In the genomic region with DNA sequence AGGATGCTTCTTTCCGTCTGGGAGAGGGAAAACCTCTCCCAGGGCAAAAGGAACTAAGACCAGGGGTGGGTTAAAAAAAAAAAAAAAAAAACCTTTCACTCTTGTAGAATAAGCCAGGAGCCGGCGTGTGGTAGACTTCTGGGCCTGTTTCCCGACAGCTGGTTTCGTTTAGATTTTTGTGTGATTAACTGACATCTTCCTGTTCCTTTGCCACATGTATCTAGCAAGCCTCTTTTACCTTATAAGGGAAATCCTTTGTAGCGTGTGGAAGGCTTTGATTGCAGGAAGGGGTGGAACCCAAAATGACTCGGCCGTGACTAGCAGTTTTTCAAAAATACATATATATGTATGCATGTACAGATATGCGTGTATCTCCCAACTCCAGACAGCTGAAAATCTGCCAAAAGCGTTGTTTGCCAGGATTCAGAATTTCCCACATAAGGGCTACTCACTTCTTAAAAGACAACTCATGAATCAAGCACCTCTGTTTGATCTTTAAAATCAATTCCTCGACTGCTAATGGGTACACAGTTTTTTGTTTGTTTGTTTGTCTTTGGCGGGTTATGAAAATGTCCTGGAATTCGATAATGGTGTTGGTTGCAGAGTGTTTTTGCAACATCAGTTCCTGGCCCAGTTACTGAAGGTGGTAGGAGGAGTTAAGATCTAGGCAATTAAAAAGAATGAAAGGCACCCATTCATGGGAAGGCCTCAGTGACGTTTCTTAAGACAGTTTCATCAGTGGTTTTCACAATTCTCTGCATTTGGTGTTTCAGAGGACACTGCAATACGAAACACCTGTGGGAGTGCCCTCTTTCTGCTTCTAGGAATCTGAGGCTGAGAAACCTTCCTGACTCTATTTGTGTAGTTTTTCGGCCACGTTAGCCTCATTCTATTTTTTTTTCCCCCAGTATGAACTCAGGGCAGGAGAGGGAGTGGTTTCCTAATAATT, we compare ENCODE assay signal across 1 cellular context.
A peak's percentile ranks its signal among the peaks of the same experiment; 100 is the strongest.
TF ChIP-seq lines count a peak whose summit lies in the region.

No MANE protein-coding gene starts in this region.

TF ChIP-seq in GM12878, 131 proteins besides CTCF, POLR2A, EP300 and RAD21 (continued from another document):
- TF ChIP-seq PKNOX1 (IDR thresholded peaks at IDR 0.05) (peak; percentile 80), YY1 (IDR thresholded peaks at IDR 0.05; ENCODE audit: low read depth, low read length) (no peak), NBN (IDR thresholded peaks at IDR 0.05) (peak; percentile 49), RELA (IDR thresholded peaks at IDR 0.05; ENCODE audit: borderline replicate concordance, partially characterized antibody) (peak; percentile 13), HDGF (IDR thresholded peaks at IDR 0.05) (no peak), ZBTB40 (IDR thresholded peaks at IDR 0.05; ENCODE audit: borderline replicate concordance) (no peak), EED (IDR thresholded peaks at IDR 0.05; ENCODE audit: low read depth) (0 out of 2 replicates have a peak, but pooled peaks have one; percentile 13), ESRRA (IDR thresholded peaks at IDR 0.05; ENCODE audit: low read length) (no peak), ATF3 (IDR thresholded peaks at IDR 0.05; ENCODE audit: borderline replicate concordance, extremely low read depth, low read depth, low read length) (no peak), FOXK2 (IDR thresholded peaks at IDR 0.05) (no peak), ATF7 (IDR thresholded peaks at IDR 0.05; ENCODE audit: low read depth) (peak; percentile 55), ZSCAN29 (IDR thresholded peaks at IDR 0.05) (peak; percentile 38; the same call in 1 of the 2 replicates), WRNIP1 (IDR thresholded peaks at IDR 0.05; ENCODE audit: borderline replicate concordance, low read depth, low read length) (no peak), PML (IDR thresholded peaks at IDR 0.05; ENCODE audit: low read length) (peak; percentile 96), STAT3 (IDR thresholded peaks at IDR 0.05; ENCODE audit: low read depth, low read length) (no peak), REST (IDR thresholded peaks at IDR 0.05; ENCODE audit: low read depth, low read length) (no peak), NR2C2 (IDR thresholded peaks at IDR 0.05; ENCODE audit: borderline replicate concordance, control insufficient read depth, insufficient read length, low read depth) (no peak), CHD1 (IDR thresholded peaks at IDR 0.05; ENCODE audit: low read depth, low read length) (peak; percentile 55; the same call in 1 of the 2 replicates), SP1 (IDR thresholded peaks at IDR 0.05; ENCODE audit: low read depth, low read length) (peak; percentile 6), POU2F2 (IDR thresholded peaks at IDR 0.05; ENCODE audit: borderline replicate concordance, low read depth, low read length) (peak; percentile 70), CBX5 (IDR thresholded peaks at IDR 0.05; ENCODE audit: low read depth) (peak; percentile 49)
- TF ChIP-seq, protein P1, sequence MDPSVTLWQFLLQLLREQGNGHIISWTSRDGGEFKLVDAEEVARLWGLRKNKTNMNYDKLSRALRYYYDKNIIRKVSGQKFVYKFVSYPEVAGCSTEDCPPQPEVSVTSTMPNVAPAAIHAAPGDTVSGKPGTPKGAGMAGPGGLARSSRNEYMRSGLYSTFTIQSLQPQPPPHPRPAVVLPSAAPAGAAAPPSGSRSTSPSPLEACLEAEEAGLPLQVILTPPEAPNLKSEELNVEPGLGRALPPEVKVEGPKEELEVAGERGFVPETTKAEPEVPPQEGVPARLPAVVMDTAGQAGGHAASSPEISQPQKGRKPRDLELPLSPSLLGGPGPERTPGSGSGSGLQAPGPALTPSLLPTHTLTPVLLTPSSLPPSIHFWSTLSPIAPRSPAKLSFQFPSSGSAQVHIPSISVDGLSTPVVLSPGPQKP (IDR thresholded peaks at IDR 0.05; ENCODE audit: low read depth, low read length) = no peak; the same call in 1 of the 2 replicates
- TF ChIP-seq, protein P2, sequence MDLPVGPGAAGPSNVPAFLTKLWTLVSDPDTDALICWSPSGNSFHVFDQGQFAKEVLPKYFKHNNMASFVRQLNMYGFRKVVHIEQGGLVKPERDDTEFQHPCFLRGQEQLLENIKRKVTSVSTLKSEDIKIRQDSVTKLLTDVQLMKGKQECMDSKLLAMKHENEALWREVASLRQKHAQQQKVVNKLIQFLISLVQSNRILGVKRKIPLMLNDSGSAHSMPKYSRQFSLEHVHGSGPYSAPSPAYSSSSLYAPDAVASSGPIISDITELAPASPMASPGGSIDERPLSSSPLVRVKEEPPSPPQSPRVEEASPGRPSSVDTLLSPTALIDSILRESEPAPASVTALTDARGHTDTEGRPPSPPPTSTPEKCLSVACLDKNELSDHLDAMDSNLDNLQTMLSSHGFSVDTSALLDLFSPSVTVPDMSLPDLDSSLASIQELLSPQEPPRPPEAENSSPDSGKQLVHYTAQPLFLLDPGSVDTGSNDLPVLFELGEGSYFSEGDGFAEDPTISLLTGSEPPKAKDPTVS (IDR thresholded peaks at IDR 0.05; ENCODE audit: low read depth, low read length) = no peak
